18 cellular contexts compared by ENCODE assay signal in genomic region chr15:68203486-68203885, GRCh38.
"Had no signal": no experiment of that assay in that cellular context is flagged by ENCODE, and none has a peak within 500 bp of the region (broad histone marks: within the 10 kb centered on the region; RNA-seq: fewer than 3 reads in every experiment).

No MANE protein-coding gene starts in this region.

- H3K9me3 Mint-ChIP-seq: activated naive CD8-positive, alpha-beta T cell treated with anti-CD3 and anti-CD28 coated beads for 36 hours; memory B cell; naive thymus-derived CD4-positive, alpha-beta T cell; neural progenitor cell; stimulated activated naive CD8-positive, alpha-beta T cell treated with anti-CD3 and anti-CD28 coated beads, Interleukin-15, amount 100 ng/mL, for 72 hours had no signal

- H3K27ac Mint-ChIP-seq: activated naive CD8-positive, alpha-beta T cell treated with anti-CD3 and anti-CD28 coated beads for 36 hours; memory B cell; neural progenitor cell had no signal

- H3K27me3 Mint-ChIP-seq: activated naive CD8-positive, alpha-beta T cell treated with anti-CD3 and anti-CD28 coated beads for 36 hours; memory B cell; naive thymus-derived CD4-positive, alpha-beta T cell; stimulated activated naive CD8-positive, alpha-beta T cell treated with anti-CD3 and anti-CD28 coated beads, Interleukin-15, amount 100 ng/mL, for 72 hours had no signal

- ATAC-seq: activated CD4-positive, CD25-positive, alpha-beta regulatory T cell treated with anti-CD3 and anti-CD28 coated beads, Interleukin-2, amount 50 U/mL, for 24 hours; gastrocnemius medialis; heart left ventricle; naive thymus-derived CD4-positive, alpha-beta T cell; right cardiac atrium; stimulated activated naive CD8-positive, alpha-beta T cell treated with anti-CD3 and anti-CD28 coated beads, Interleukin-15, amount 100 ng/mL, for 72 hours; upper lobe of right lung had no signal

- H2AFZ ChIP-seq: neural progenitor cell had no signal

- H3K4me3 ChIP-seq: cardiac muscle cell, gastrocnemius medialis, heart left ventricle, neural progenitor cell, prostate gland, skin epidermis, upper lobe of right lung had no signal

- H3K9me3 ChIP-seq: gastrocnemius medialis, heart left ventricle, prostate gland, upper lobe of right lung had no signal

- H3K4me3 Mint-ChIP-seq: activated naive CD8-positive, alpha-beta T cell treated with anti-CD3 and anti-CD28 coated beads for 36 hours; memory B cell; neural progenitor cell; stimulated activated naive CD8-positive, alpha-beta T cell treated with anti-CD3 and anti-CD28 coated beads, Interleukin-15, amount 100 ng/mL, for 72 hours had no signal

- H3K27me3 ChIP-seq: cardiac muscle cell, gastrocnemius medialis, heart left ventricle, upper lobe of right lung had no signal

- DNase-seq: activated CD4-positive, alpha-beta T cell treated with anti-CD3 and anti-CD28 coated beads, Interleukin-2, amount 50 U/mL, for 1 hour; activated naive CD4-positive, alpha-beta T cell; activated naive CD8-positive, alpha-beta T cell treated with anti-CD3 and anti-CD28 coated beads for 36 hours; amniotic stem cell; gastrocnemius medialis; heart left ventricle; right cardiac atrium; stimulated activated CD4-positive, alpha-beta T cell treated with anti-CD3 and anti-CD28 coated beads, Interleukin-2, amount 100 ng/mL, for 48 hours; stimulated activated naive CD8-positive, alpha-beta T cell treated with anti-CD3 and anti-CD28 coated beads, Interleukin-15, amount 100 ng/mL, for 72 hours; SW 1271; upper lobe of right lung had no signal

- H3K27ac ChIP-seq: cardiac muscle cell, gastrocnemius medialis, heart left ventricle, neural progenitor cell, prostate gland, skin epidermis, upper lobe of right lung had no signal

- H3K36me3 ChIP-seq: cardiac muscle cell, gastrocnemius medialis, heart left ventricle, neural progenitor cell, prostate gland, upper lobe of right lung had no signal

- H3K4me2 ChIP-seq: neural progenitor cell had no signal
